9 cellular contexts compared by ENCODE assay signal in the genomic region with DNA sequence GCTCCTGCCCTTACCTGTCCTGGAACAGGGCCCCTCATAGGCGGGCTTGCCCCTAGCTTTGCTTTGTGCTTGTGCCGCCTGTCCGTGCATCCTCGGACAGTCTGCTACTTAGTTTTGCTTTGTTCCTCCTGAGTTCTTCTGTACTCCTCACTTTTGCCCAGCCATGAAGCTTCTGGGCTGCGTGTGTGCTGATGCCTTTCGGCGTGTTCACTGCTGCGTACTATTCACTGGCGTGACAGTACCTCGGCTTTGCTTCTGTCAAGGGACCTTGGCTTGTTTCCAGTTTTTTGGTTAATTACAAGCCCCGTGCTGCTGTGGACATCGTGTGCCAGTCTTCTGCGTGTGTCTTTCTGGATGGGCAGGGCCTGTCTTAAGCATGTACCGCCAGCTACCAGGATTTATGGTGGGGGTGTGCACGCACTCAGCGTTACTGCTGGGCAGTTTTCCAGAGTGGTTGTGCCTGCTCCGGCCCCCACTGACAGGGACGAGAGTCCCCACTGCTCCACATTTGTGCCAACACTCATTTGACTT. TPM values are rescaled to one million over a fixed set of nuclear protein-coding genes. Genes with fewer than 3 reads are reported as not detected.
DNase-seq lines count a peak whose midpoint lies in the region; ATAC-seq and TF ChIP-seq lines count a peak whose summit lies in the region.
"Had no signal": no experiment of that assay in that cellular context is flagged by ENCODE, and none has a peak within 500 bp of the region (broad histone marks: within the 10 kb centered on the region; RNA-seq: fewer than 3 reads in every experiment).

No MANE protein-coding gene starts in this region.

- WGBS in psoas muscle, 3 donors = 42 to 52% (median 46%) methylated on average over 17 to 18 of the region's 18 CpGs

- H3K4me1 ChIP-seq in CD8-positive, alpha-beta memory T cell (ENCODE audit: insufficient read depth, low read length) = peaks cover 16% of the 10 kb centered on the region
- H3K4me1 ChIP-seq in psoas muscle = peaks cover 24% of the 10 kb centered on the region

- H3K27ac Mint-ChIP-seq in CD8-positive, alpha-beta memory T cell = peak overlapping the region in 6 of 8 donors; percentile 6 to 91 (median 51)
- peak overlapping the region; percentile 76 for H3K27ac Mint-ChIP-seq in HFFc6
- H3K27ac Mint-ChIP-seq: memory B cell had no signal

- H3K27me3 Mint-ChIP-seq in CD8-positive, alpha-beta memory T cell = no peaks in the 10 kb centered on the region
- H3K27me3 Mint-ChIP-seq in HFFc6 (ENCODE audit: insufficient read depth) = no peaks in the 10 kb centered on the region; the same call in 1 of the 2 replicates
- H3K27me3 Mint-ChIP-seq: memory B cell had no signal

- no peak for DNase-seq in CD8-positive, alpha-beta memory T cell
- no peak for DNase-seq in HFFc6
- DNase-seq in dorsolateral prefrontal cortex = peak in 1 of 10 donors; percentile 41
- peak in 1 of 2 donors; percentile 68 for DNase-seq in psoas muscle

- intact Hi-C loops in dorsolateral prefrontal cortex (cut with DNase I) (loop anchor here (5.0 to 10.0 kb wide), 2 partner anchors 35 to 72 kb away; partner anchors contain the start of gene BTBD6 (in 1 of the 2)), psoas muscle (cut with DNase I) (loop anchor here (5.0 kb wide), 1 partner anchor 35 kb away; no protein-coding TSS in a partner anchor)

- no peak overlapping the region for H3K27ac ChIP-seq in CD8-positive, alpha-beta memory T cell (ENCODE audit: low read depth, low read length)
- H3K27ac ChIP-seq in dorsolateral prefrontal cortex = peak overlapping the region in 55 of 59 donors; percentile 7 to 93 (median 80)
- H3K27ac ChIP-seq in psoas muscle = peak overlapping the region; percentile 53

- no peaks in the 10 kb centered on the region for H3K36me3 ChIP-seq in CD8-positive, alpha-beta memory T cell (ENCODE audit: insufficient read depth, low read length)
- H3K36me3 ChIP-seq in psoas muscle (ENCODE audit: insufficient read depth in 1 of 2, low read depth in 1 of 2) = no peaks in the 10 kb centered on the region

- peak overlapping the region; percentile 11 to 84 (median 62) for H3K4me3 Mint-ChIP-seq in CD8-positive, alpha-beta memory T cell
- peak overlapping the region; percentile 77 for H3K4me3 Mint-ChIP-seq in HFFc6

- no peak overlapping the region for H3K4me3 ChIP-seq in CD8-positive, alpha-beta memory T cell (ENCODE audit: low read length)
- H3K4me3 ChIP-seq in dorsolateral prefrontal cortex = peak overlapping the region in 51 of 59 donors; percentile 0 to 94 (median 81)
- H3K4me3 ChIP-seq in psoas muscle = peak overlapping the region; percentile 11

- H3K9me3 Mint-ChIP-seq in CD8-positive, alpha-beta memory T cell = no peaks in the 10 kb centered on the region
- H3K9me3 Mint-ChIP-seq in HFFc6 = no peaks in the 10 kb centered on the region
- H3K9me3 Mint-ChIP-seq: memory B cell had no signal

- ATAC-seq in psoas muscle (peak in 2 of 4 donors; percentile 36 to 59), GM18867 (IDR thresholded peaks at IDR 0.05; ENCODE audit: unreplicated experiment) (no peak), HG03457 (IDR thresholded peaks at IDR 0.05; ENCODE audit: unreplicated experiment) (no peak), HG03442 (IDR thresholded peaks at IDR 0.05; ENCODE audit: unreplicated experiment) (no peak), GM21576 (IDR thresholded peaks at IDR 0.05; ENCODE audit: unreplicated experiment) (no peak)

- H3K36me3 Mint-ChIP-seq in CD8-positive, alpha-beta memory T cell = peaks cover 0 to 4% (median 1%) of the 10 kb centered on the region in 3 donors
- no peaks in the 10 kb centered on the region for H3K36me3 Mint-ChIP-seq in HFFc6 (ENCODE audit: low read depth)
- H3K36me3 Mint-ChIP-seq: memory B cell had no signal

- peaks cover 9 to 37% (median 29%) of the 10 kb centered on the region in 3 donors for H3K4me1 Mint-ChIP-seq in CD8-positive, alpha-beta memory T cell
- peaks cover 34% of the 10 kb centered on the region for H3K4me1 Mint-ChIP-seq in HFFc6 (ENCODE audit: low read depth)

- POLR2A ChIA-PET in CD8-positive, alpha-beta memory T cell (lab: Charles Lee) = interaction anchor here (1.3 kb wide), 1 partner anchor 16 kb away, joined by 4 read pairs; the partner anchor contains the start of gene BRF1

- H3K9me3 ChIP-seq in CD8-positive, alpha-beta memory T cell (ENCODE audit: low read length) = no peaks in the 10 kb centered on the region
- no peaks in the 10 kb centered on the region for H3K9me3 ChIP-seq in psoas muscle

- TF ChIP-seq CTCF in HFFc6 (IDR thresholded peaks at IDR 0.05) (no peak), dorsolateral prefrontal cortex (IDR thresholded peaks at IDR 0.05 in 54 of 56, conservative IDR thresholded peaks at IDR 0.05 in 2 of 56; ENCODE audit: low read depth in 1 of 56, partially characterized antibody in 56 of 56) (no peak), psoas muscle (IDR thresholded peaks at IDR 0.05) (no peak)

- CTCF ChIA-PET in CD8-positive, alpha-beta memory T cell (lab: Charles Lee) = no interaction called here

- H3K27me3 ChIP-seq in CD8-positive, alpha-beta memory T cell (ENCODE audit: insufficient read depth, low read length, poor library complexity, severe bottlenecking) = no peaks in the 10 kb centered on the region
- H3K27me3 ChIP-seq in dorsolateral prefrontal cortex (no peaks in the 10 kb centered on the region), psoas muscle (ENCODE audit: insufficient read depth in 3 of 3, low read length in 2 of 3) (no peaks in the 10 kb centered on the region)

RNA-seq across cellular contexts. Expression of gene PACS2, which starts 2.5 kb away (rescaled TPM):
- total RNA-seq in CD8-positive, alpha-beta memory T cell = 10 to 100 TPM; 31.0 to 32.9 TPM
- polyA plus RNA-seq in CD8-positive, alpha-beta memory T cell = 6.5 TPM
- 10 to 100 TPM; 33.5 to 38.5 (median 35.2) TPM for total RNA-seq in HFFc6 (2021; fragmentation: NEBNext Ultra II Directional; extraction: Animal tissue kit (Norgen Biotek cat#: 25700))
- total RNA-seq in dorsolateral prefrontal cortex (100 to 1,000 TPM; 131 to 394 (median 200) TPM), psoas muscle (10 to 100 TPM; 67.8 to 79.1 (median 75.3) TPM)
- 10 to 100 TPM; 57.1 to 83.1 (median 65.1) TPM for polyA plus RNA-seq in psoas muscle

RNA-seq across cellular contexts. Expression of gene BRF1, which starts 16.2 kb away (rescaled TPM):
- 10 to 100 TPM; 29.4 to 31.7 TPM for total RNA-seq in CD8-positive, alpha-beta memory T cell
- 13.0 TPM for polyA plus RNA-seq in CD8-positive, alpha-beta memory T cell
- 10 to 100 TPM; 20.1 to 25.8 (median 21.8) TPM for total RNA-seq in HFFc6 (2021; fragmentation: NEBNext Ultra II Directional; extraction: Animal tissue kit (Norgen Biotek cat#: 25700))
- total RNA-seq in dorsolateral prefrontal cortex = 100 to 1,000 TPM in 7 of 120 experiments, 10 to 100 TPM in 113; 55.3 to 109 (median 75.5) TPM
- 10 to 100 TPM; 17.1 to 26.2 (median 20.9) TPM for total RNA-seq in psoas muscle
- 10 to 100 TPM; 12.9 to 15.3 (median 13.4) TPM for polyA plus RNA-seq in psoas muscle
